Comparison of ENCODE assay signal across 20 cellular contexts in the genomic region with DNA sequence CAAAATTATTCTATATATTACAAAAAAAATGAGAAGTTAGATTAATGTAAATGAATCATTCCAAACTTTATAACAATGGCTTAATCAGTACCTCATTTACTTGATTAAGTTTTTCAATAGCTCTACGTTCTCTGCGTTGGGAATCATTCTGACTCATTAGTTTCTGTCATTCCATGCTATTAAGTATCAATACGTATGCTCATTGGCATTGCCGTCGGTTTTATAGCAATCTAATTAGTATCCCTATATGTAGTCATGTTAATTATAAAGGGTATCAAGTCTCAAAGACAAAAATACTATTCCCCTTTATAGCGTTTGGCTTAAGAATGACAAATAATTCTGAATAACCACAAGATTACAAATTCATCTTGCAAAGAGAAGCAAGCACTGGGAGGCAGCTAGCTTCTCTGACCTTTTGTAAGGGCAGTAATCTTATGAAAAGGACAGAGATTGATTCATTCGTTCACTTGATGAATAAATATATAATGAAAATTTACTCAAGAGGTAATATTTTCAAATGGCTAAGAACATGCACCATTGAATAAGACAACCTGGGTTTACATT. TPM values are rescaled to one million over a fixed set of nuclear protein-coding genes. Genes with fewer than 3 reads are reported as not detected.
DNase-seq lines count a peak whose midpoint lies in the region; ATAC-seq, FAIRE-seq and TF ChIP-seq lines count a peak whose summit lies in the region.
"Had no signal": no experiment of that assay in that cellular context is flagged by ENCODE, and none has a peak within 500 bp of the region (broad histone marks: within the 10 kb centered on the region; RNA-seq: fewer than 3 reads in every experiment).

No MANE protein-coding gene starts in this region.

- DNase-seq in astrocyte of the spinal cord (ENCODE audit: low read depth, low spot score): peak; percentile 14
- peak; percentile 5 for DNase-seq in fibroblast of the conjunctiva (ENCODE audit: low read depth)
- no peak for DNase-seq in activated CD4-positive, alpha-beta T cell treated with anti-CD3 and anti-CD28 coated beads, Interleukin-2, amount 50 U/mL, for 1 hour
- DNase-seq in activated T-cell treated with anti-CD3 and anti-CD28 coated beads, Interleukin-2, amount 50 U/mL, for 72 hours: no peak
- DNase-seq in Right ventricle myocardium inferior (ENCODE audit: missing footprints): no peak
- DNase-seq: DND-41, GF-D8, KG1, MV-4-11, NCI-H187, NCI-H226, NCI-H524, NCI-H82, SJCRH30 had no signal

- no peak overlapping the region for H3K27ac Mint-ChIP-seq in activated T-cell treated with anti-CD3 and anti-CD28 coated beads, Interleukin-2, amount 50 U/mL, for 72 hours

- H3K9me3 Mint-ChIP-seq in activated T-cell treated with anti-CD3 and anti-CD28 coated beads, Interleukin-2, amount 50 U/mL, for 72 hours: peaks cover 0 to 4% of the 10 kb centered on the region in 2 donors

- in situ Hi-C loops in astrocyte of the spinal cord (cut with HindIII; ENCODE audit: low sequenced_read_pairs): no loop called here

- no peak overlapping the region for H3K4me3 Mint-ChIP-seq in activated T-cell treated with anti-CD3 and anti-CD28 coated beads, Interleukin-2, amount 50 U/mL, for 72 hours

- no peaks in the 10 kb centered on the region for H3K36me3 Mint-ChIP-seq in activated T-cell treated with anti-CD3 and anti-CD28 coated beads, Interleukin-2, amount 50 U/mL, for 72 hours (ENCODE audit: insufficient read depth in 2 of 2)

- no peak overlapping the region for H3K4me3 ChIP-seq in astrocyte of the spinal cord (ENCODE audit: low read depth, low read length)
- H3K4me3 ChIP-seq: GM12878, SJCRH30 had no signal

- FAIRE-seq in A204.1 (lab: Jason Lieb, UNC): peak; percentile 55
- FAIRE-seq in G401.6 (lab: Jason Lieb, UNC): peak; percentile 58
- FAIRE-seq: GM12878, H1, HepG2 had no signal

- H3K27me3 Mint-ChIP-seq in activated T-cell treated with anti-CD3 and anti-CD28 coated beads, Interleukin-2, amount 50 U/mL, for 72 hours (ENCODE audit: low read depth): no peaks in the 10 kb centered on the region

- TF ChIP-seq CTCF in astrocyte of the spinal cord (IDR thresholded peaks at IDR 0.05; ENCODE audit: low read depth, low read length): no peak

- intact Hi-C loops in Right ventricle myocardium inferior (cut with DNase I): no loop called here

- ATAC-seq in activated T-cell treated with anti-CD3 and anti-CD28 coated beads, Interleukin-2, amount 50 U/mL, for 72 hours (replicated peaks in 1 of 2): no peak
- ATAC-seq in GM19397 (IDR thresholded peaks at IDR 0.05; ENCODE audit: unreplicated experiment) (no peak), Right ventricle myocardium inferior (no peak)
- ATAC-seq: GM12878, HepG2 had no signal

- H3K4me1 Mint-ChIP-seq in activated T-cell treated with anti-CD3 and anti-CD28 coated beads, Interleukin-2, amount 50 U/mL, for 72 hours (ENCODE audit: low read depth): no peaks in the 10 kb centered on the region

RNA-seq across cellular contexts. Expression of a gene that starts 41.8 kb away (rescaled TPM):
- total RNA-seq in activated T-cell treated with anti-CD3 and anti-CD28 coated beads, Interleukin-2, amount 50 U/mL, for 72 hours: under 1 TPM; 0.35 to 0.41 TPM
- total RNA-seq in Right ventricle myocardium inferior: not detected
- total RNA-seq: GM12878, HepG2, SJCRH30 had no signal

Comparison
In these comparisons a context has a peak if more than half of its experiments do, and no peak if none do; other contexts are left out.
1. DNase-seq: peak in astrocyte of the spinal cord (single experiment) and fibroblast of the conjunctiva (single experiment); none in activated CD4-positive, alpha-beta T cell treated with anti-CD3 and anti-CD28 coated beads, Interleukin-2, amount 50 U/mL, for 1 hour (single experiment), activated T-cell treated with anti-CD3 and anti-CD28 coated beads, Interleukin-2, amount 50 U/mL, for 72 hours (0 of 2) and Right ventricle myocardium inferior (single experiment).